In genomic region chr1:32651461-32652073, GRCh38 we compare ENCODE assay signal across 1 cellular context.
TF ChIP-seq lines count a peak whose summit lies in the region.

No MANE protein-coding gene starts in this region.

TF ChIP-seq in HepG2, 621 proteins besides CTCF, POLR2A, EP300 and RAD21 (continued from another document and continues in another):
- TF ChIP-seq, protein P1, sequence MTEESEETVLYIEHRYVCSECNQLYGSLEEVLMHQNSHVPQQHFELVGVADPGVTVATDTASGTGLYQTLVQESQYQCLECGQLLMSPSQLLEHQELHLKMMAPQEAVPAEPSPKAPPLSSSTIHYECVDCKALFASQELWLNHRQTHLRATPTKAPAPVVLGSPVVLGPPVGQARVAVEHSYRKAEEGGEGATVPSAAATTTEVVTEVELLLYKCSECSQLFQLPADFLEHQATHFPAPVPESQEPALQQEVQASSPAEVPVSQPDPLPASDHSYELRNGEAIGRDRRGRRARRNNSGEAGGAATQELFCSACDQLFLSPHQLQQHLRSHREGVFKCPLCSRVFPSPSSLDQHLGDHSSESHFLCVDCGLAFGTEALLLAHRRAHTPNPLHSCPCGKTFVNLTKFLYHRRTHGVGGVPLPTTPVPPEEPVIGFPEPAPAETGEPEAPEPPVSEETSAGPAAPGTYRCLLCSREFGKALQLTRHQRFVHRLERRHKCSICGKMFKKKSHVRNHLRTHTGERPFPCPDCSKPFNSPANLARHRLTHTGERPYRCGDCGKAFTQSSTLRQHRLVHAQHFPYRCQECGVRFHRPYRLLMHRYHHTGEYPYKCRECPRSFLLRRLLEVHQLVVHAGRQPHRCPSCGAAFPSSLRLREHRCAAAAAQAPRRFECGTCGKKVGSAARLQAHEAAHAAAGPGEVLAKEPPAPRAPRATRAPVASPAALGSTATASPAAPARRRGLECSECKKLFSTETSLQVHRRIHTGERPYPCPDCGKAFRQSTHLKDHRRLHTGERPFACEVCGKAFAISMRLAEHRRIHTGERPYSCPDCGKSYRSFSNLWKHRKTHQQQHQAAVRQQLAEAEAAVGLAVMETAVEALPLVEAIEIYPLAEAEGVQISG (CRISPR knock-in tag; IDR thresholded peaks at IDR 0.05) = no peak
- TF ChIP-seq, protein P2, sequence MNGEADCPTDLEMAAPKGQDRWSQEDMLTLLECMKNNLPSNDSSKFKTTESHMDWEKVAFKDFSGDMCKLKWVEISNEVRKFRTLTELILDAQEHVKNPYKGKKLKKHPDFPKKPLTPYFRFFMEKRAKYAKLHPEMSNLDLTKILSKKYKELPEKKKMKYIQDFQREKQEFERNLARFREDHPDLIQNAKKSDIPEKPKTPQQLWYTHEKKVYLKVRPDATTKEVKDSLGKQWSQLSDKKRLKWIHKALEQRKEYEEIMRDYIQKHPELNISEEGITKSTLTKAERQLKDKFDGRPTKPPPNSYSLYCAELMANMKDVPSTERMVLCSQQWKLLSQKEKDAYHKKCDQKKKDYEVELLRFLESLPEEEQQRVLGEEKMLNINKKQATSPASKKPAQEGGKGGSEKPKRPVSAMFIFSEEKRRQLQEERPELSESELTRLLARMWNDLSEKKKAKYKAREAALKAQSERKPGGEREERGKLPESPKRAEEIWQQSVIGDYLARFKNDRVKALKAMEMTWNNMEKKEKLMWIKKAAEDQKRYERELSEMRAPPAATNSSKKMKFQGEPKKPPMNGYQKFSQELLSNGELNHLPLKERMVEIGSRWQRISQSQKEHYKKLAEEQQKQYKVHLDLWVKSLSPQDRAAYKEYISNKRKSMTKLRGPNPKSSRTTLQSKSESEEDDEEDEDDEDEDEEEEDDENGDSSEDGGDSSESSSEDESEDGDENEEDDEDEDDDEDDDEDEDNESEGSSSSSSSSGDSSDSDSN (CRISPR knock-in tag; IDR thresholded peaks at IDR 0.05) = no peak; the same call in 1 of the 2 replicates
- no peak for TF ChIP-seq IRX3 (CRISPR knock-in tag; IDR thresholded peaks at IDR 0.05; ENCODE audit: borderline replicate concordance, low read depth)
- TF ChIP-seq ZBTB21 (CRISPR knock-in tag; IDR thresholded peaks at IDR 0.05) = no peak
- peak; percentile 3; the same call in 1 of the 2 replicates for TF ChIP-seq ZNF563 (CRISPR knock-in tag; IDR thresholded peaks at IDR 0.05)
- peak; percentile 36; the same call in 1 of the 2 replicates for TF ChIP-seq ZNF605 (CRISPR knock-in tag; IDR thresholded peaks at IDR 0.05)
- TF ChIP-seq ZSCAN30 (CRISPR knock-in tag; IDR thresholded peaks at IDR 0.05) = 0 out of 2 replicates have a peak, but pooled peaks have one; percentile 10
- no peak; the same call in 1 of the 2 replicates for TF ChIP-seq ZNF296 (CRISPR knock-in tag; conservative IDR thresholded peaks at IDR 0.05)
- TF ChIP-seq ZZZ3 (CRISPR knock-in tag; IDR thresholded peaks at IDR 0.05; ENCODE audit: borderline replicate concordance) = 0 out of 2 replicates have a peak, but pooled peaks have one; percentile 7
- no peak for TF ChIP-seq MAZ (IDR thresholded peaks at IDR 0.05; ENCODE audit: borderline replicate concordance, low read depth, low read length)
- no peak for TF ChIP-seq MAZ (CRISPR knock-in tag; IDR thresholded peaks at IDR 0.05; ENCODE audit: low read depth)
- no peak for TF ChIP-seq ZNF362 (CRISPR knock-in tag; IDR thresholded peaks at IDR 0.05; ENCODE audit: borderline replicate concordance)
- TF ChIP-seq NAIF1 (CRISPR knock-in tag; IDR thresholded peaks at IDR 0.05; ENCODE audit: borderline replicate concordance) = no peak
- no peak for TF ChIP-seq ZNF781 (CRISPR knock-in tag; IDR thresholded peaks at IDR 0.05; ENCODE audit: borderline replicate concordance, not compliant biosample characterization)
- TF ChIP-seq, protein P3, sequence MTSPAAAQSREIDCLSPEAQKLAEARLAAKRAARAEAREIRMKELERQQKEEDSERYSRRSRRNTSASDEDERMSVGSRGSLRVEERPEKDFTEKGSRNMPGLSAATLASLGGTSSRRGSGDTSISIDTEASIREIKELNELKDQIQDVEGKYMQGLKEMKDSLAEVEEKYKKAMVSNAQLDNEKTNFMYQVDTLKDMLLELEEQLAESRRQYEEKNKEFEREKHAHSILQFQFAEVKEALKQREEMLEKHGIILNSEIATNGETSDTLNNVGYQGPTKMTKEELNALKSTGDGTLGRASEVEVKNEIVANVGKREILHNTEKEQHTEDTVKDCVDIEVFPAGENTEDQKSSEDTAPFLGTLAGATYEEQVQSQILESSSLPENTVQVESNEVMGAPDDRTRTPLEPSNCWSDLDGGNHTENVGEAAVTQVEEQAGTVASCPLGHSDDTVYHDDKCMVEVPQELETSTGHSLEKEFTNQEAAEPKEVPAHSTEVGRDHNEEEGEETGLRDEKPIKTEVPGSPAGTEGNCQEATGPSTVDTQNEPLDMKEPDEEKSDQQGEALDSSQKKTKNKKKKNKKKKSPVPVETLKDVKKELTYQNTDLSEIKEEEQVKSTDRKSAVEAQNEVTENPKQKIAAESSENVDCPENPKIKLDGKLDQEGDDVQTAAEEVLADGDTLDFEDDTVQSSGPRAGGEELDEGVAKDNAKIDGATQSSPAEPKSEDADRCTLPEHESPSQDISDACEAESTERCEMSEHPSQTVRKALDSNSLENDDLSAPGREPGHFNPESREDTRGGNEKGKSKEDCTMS (CRISPR knock-in tag; conservative IDR thresholded peaks at IDR 0.05) = no peak
- TF ChIP-seq POGZ (CRISPR knock-in tag; IDR thresholded peaks at IDR 0.05) = no peak
- TF ChIP-seq ZNF687 (CRISPR knock-in tag; IDR thresholded peaks at IDR 0.05) = peak; percentile 90
- TF ChIP-seq SALL1 (CRISPR knock-in tag; IDR thresholded peaks at IDR 0.05) = no peak
- no peak for TF ChIP-seq HOXA5 (CRISPR knock-in tag; IDR thresholded peaks at IDR 0.05)
- TF ChIP-seq NCOA2 (CRISPR knock-in tag; IDR thresholded peaks at IDR 0.05) = no peak
- TF ChIP-seq NFIB (CRISPR knock-in tag; IDR thresholded peaks at IDR 0.05; ENCODE audit: borderline replicate concordance) = 0 out of 2 replicates have a peak, but pooled peaks have one; percentile 63
- no peak for TF ChIP-seq FOXA1 (IDR thresholded peaks at IDR 0.05)
- TF ChIP-seq FOXA1 (CRISPR knock-in tag; IDR thresholded peaks at IDR 0.05) = no peak
- TF ChIP-seq NFATC3 (CRISPR knock-in tag; IDR thresholded peaks at IDR 0.05) = no peak; the same call in 1 of the 2 replicates
- peak; percentile 72; the same call in 1 of the 2 replicates for TF ChIP-seq ZNF598 (CRISPR knock-in tag; IDR thresholded peaks at IDR 0.05; ENCODE audit: borderline replicate concordance)
- no peak for TF ChIP-seq ZNF724P (CRISPR knock-in tag; IDR thresholded peaks at IDR 0.05; ENCODE audit: borderline replicate concordance)
- 0 out of 2 replicates have a peak, but pooled peaks have one; percentile 6 for TF ChIP-seq ZNF333 (CRISPR knock-in tag; IDR thresholded peaks at IDR 0.05; ENCODE audit: borderline replicate concordance)
- no peak for TF ChIP-seq ZBTB8A (CRISPR knock-in tag; IDR thresholded peaks at IDR 0.05; ENCODE audit: borderline replicate concordance, low read depth)
- TF ChIP-seq REPIN1 (CRISPR knock-in tag; IDR thresholded peaks at IDR 0.05; ENCODE audit: borderline replicate concordance, low read depth) = peak; percentile 20; the same call in 1 of the 2 replicates
- no peak for TF ChIP-seq ARID4A (CRISPR knock-in tag; IDR thresholded peaks at IDR 0.05; ENCODE audit: borderline replicate concordance)
- no peak for TF ChIP-seq GPN1 (CRISPR knock-in tag; IDR thresholded peaks at IDR 0.05; ENCODE audit: borderline replicate concordance)
- no peak for TF ChIP-seq ZNF460 (CRISPR knock-in tag; IDR thresholded peaks at IDR 0.05; ENCODE audit: borderline replicate concordance)
- TF ChIP-seq AKNA (CRISPR knock-in tag; IDR thresholded peaks at IDR 0.05; ENCODE audit: borderline replicate concordance) = no peak
- no peak for TF ChIP-seq ZNF776 (CRISPR knock-in tag; IDR thresholded peaks at IDR 0.05)
